In genomic region chr16:71229344-71229743, GRCh38 we compare ENCODE assay signal across 15 cellular contexts. TPM values are rescaled to one million over a fixed set of nuclear protein-coding genes. Genes with fewer than 3 reads are reported as not detected.
"Had no signal": no experiment of that assay in that cellular context is flagged by ENCODE, and none has a peak within 500 bp of the region (broad histone marks: within the 10 kb centered on the region; RNA-seq: fewer than 3 reads in every experiment).

No MANE protein-coding gene starts in this region.

- H3K4me3 ChIP-seq: colonic mucosa, esophagus muscularis mucosa, gastrocnemius medialis, mucosa of descending colon, stomach, thoracic aorta, transverse colon had no signal

- H3K27ac Mint-ChIP-seq: naive thymus-derived CD8-positive, alpha-beta T cell had no signal

- H3K4me3 Mint-ChIP-seq: naive thymus-derived CD8-positive, alpha-beta T cell had no signal

- H3K27ac ChIP-seq: colonic mucosa, epithelial cell of prostate, esophagus muscularis mucosa, gastrocnemius medialis, neutrophil, stomach, thoracic aorta, transverse colon had no signal

- H3K36me3 ChIP-seq: colonic mucosa, esophagus muscularis mucosa, gastrocnemius medialis, neutrophil, stomach, thoracic aorta, transverse colon had no signal

- H3K4me1 ChIP-seq: colonic mucosa, esophagus muscularis mucosa, gastrocnemius medialis, stomach, transverse colon had no signal

- H3K9me3 ChIP-seq: colonic mucosa had no signal

- DNase-seq: cerebellar nuclear complex; colonic mucosa; dermis blood vessel endothelial cell; gastrocnemius medialis; islet precursor cell; mucosa of descending colon; naive thymus-derived CD8-positive, alpha-beta T cell; stimulated activated naive CD4-positive, alpha-beta T cell; stomach; substantia nigra; transverse colon had no signal

- H3K27me3 ChIP-seq: colonic mucosa had no signal

RNA-seq across cellular contexts. Expression of gene HYDIN, which starts 1.2 kb away (rescaled TPM):
- total RNA-seq: naive thymus-derived CD8-positive, alpha-beta T cell had no signal
- polyA plus RNA-seq: naive thymus-derived CD8-positive, alpha-beta T cell had no signal
